Comparison of ENCODE assay signal across 27 cellular contexts in the genomic region with DNA sequence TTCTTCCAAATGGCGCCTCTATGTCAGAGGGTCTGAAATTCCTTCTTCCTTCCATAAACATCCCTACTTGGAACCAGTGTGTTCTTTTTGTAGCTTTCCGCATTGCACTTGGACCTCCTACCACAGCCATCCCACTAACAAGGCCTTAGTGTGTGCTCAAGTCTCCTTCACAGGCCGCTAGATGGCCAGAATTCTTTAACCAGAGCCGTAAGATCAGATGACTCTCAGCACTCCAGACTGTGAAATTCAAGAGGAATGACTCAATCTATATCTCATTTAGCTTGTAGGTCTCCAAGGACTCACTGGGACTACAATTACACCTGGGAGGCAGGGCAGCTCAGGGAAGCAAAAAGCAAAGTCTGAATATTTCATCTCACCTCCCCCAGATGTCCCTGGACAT.
DNase-seq lines count a peak whose midpoint lies in the region; ATAC-seq, FAIRE-seq and TF ChIP-seq lines count a peak whose summit lies in the region.
"Had no signal": no experiment of that assay in that cellular context is flagged by ENCODE, and none has a peak within 500 bp of the region (broad histone marks: within the 10 kb centered on the region; RNA-seq: fewer than 3 reads in every experiment).

No MANE protein-coding gene starts in this region.

- WGBS in smooth muscle cell (ENCODE audit: low lambda C conversion rate): 56% methylated on average over 4 of the region's 4 CpGs
- 88 to 94% methylated on average over 4 of the region's 4 CpGs for WGBS in pancreas, 2 donors

- no peaks in the 10 kb centered on the region for H3K79me2 ChIP-seq in PC-3 (ENCODE audit: low read length)
- H3K79me2 ChIP-seq in smooth muscle cell (ENCODE audit: low read depth): no peaks in the 10 kb centered on the region

- POLR2A ChIA-PET in MCF 10A (lab: Yijun Ruan, JAX) (no interaction called here), PC-3 (lab: Charles Lee; ENCODE audit: unreplicated experiment) (no interaction called here)

- BruUV-seq in MCF 10A (replicated peaks; lab: Mats Ljungman, UMichigan): no TSS peak
- BruUV-seq in PC-3 (replicated peaks; lab: Mats Ljungman, UMichigan): no TSS peak

- H3K27ac Mint-ChIP-seq in MCF 10A (ENCODE audit: low read depth, unreplicated experiment): no peak overlapping the region
- H3K27ac Mint-ChIP-seq: activated CD8-positive, alpha-beta T cell treated with anti-CD3 and anti-CD28 coated beads, Interleukin-2, amount 10 ng/mL, durations not matched to agents 7 days and 5 days; activated naive CD8-positive, alpha-beta T cell treated with anti-CD3 and anti-CD28 coated beads, Interleukin-2, amount 10 ng/mL, durations not matched to agents 7 days and 5 days; B cell; CD8-positive, alpha-beta memory T cell; naive B cell; stimulated activated naive B cell treated with anti-CD40 and anti-IgM and Interleukin-4, amounts not matched to agents 10 μg/mL and 1 μg/mL and 100 μg/mL, for 72 hours had no signal

- H3K27ac ChIP-seq in breast epithelium: no peak overlapping the region
- no peak overlapping the region for H3K27ac ChIP-seq in PC-3 (ENCODE audit: low read length)
- no peak overlapping the region for H3K27ac ChIP-seq in smooth muscle cell (ENCODE audit: low read depth)
- no peak overlapping the region for H3K27ac ChIP-seq in pancreas
- H3K27ac ChIP-seq: epithelial cell of prostate, heart left ventricle, KMS-11, suprapubic skin had no signal

- CTCF ChIA-PET in MCF 10A (lab: Yijun Ruan, JAX): interaction anchor here (0.7 kb wide), 1 partner anchor 10 kb away, joined by 3 read pairs; no protein-coding TSS in a partner anchor
- CTCF ChIA-PET in PC-3 (lab: Charles Lee): no interaction called here

- H4K20me1 ChIP-seq in PC-3 (ENCODE audit: low read length) (no peaks in the 10 kb centered on the region), smooth muscle cell (ENCODE audit: low read depth) (no peaks in the 10 kb centered on the region)

- H3F3A ChIP-seq in PC-3 (ENCODE audit: low read length, unreplicated experiment) (no peaks in the 10 kb centered on the region), smooth muscle cell (ENCODE audit: low read depth) (no peaks in the 10 kb centered on the region)

- H3K4me3 Mint-ChIP-seq in MCF 10A (ENCODE audit: unreplicated experiment): no peak overlapping the region
- H3K4me3 Mint-ChIP-seq: activated CD8-positive, alpha-beta T cell treated with anti-CD3 and anti-CD28 coated beads, Interleukin-2, amount 10 ng/mL, durations not matched to agents 7 days and 5 days; activated naive CD8-positive, alpha-beta T cell treated with anti-CD3 and anti-CD28 coated beads, Interleukin-2, amount 10 ng/mL, durations not matched to agents 7 days and 5 days; B cell; CD8-positive, alpha-beta memory T cell; naive B cell; stimulated activated naive B cell treated with anti-CD40 and anti-IgM and Interleukin-4, amounts not matched to agents 10 μg/mL and 1 μg/mL and 100 μg/mL, for 72 hours had no signal

- ATAC-seq in PC-3: peak; percentile 64
- no peak for ATAC-seq in HG03095 (IDR thresholded peaks at IDR 0.05; ENCODE audit: unreplicated experiment)
- ATAC-seq in pancreas: no peak
- ATAC-seq: activated CD8-positive, alpha-beta T cell treated with anti-CD3 and anti-CD28 coated beads, Interleukin-2, amount 10 ng/mL, durations not matched to agents 7 days and 5 days; heart left ventricle; left lobe of liver; stimulated activated naive B cell treated with anti-CD40 and anti-IgM and Interleukin-4, amounts not matched to agents 10 μg/mL and 1 μg/mL and 100 μg/mL, for 72 hours had no signal

- H3K9me3 ChIP-seq in breast epithelium (no peaks in the 10 kb centered on the region), PC-3 (ENCODE audit: low read length) (no peaks in the 10 kb centered on the region), smooth muscle cell (replicated peaks; ENCODE audit: low read depth) (no peaks in the 10 kb centered on the region), pancreas (no peaks in the 10 kb centered on the region)
- H3K9me3 ChIP-seq: heart left ventricle, suprapubic skin had no signal

- no peak overlapping the region for H2AFZ ChIP-seq in PC-3 (ENCODE audit: low read length)
- no peak overlapping the region for H2AFZ ChIP-seq in smooth muscle cell (ENCODE audit: low read depth)

- no peaks in the 10 kb centered on the region for H3K9me2 ChIP-seq in PC-3 (replicated peaks; ENCODE audit: low read length)

- no peak for TF ChIP-seq POLR2A in breast epithelium (IDR thresholded peaks at IDR 0.05)

- intact Hi-C loops in MCF 10A (cut with micrococcal nuclease): loop anchor here (5.0 kb wide), 1 partner anchor 224 kb away; no protein-coding TSS in a partner anchor
- intact Hi-C loops in breast epithelium (cut with DNase I; ENCODE audit: low total_unique reads): no loop called here
- intact Hi-C loops in PC-3 (cut with micrococcal nuclease): no loop called here
- intact Hi-C loops in pancreas (cut with DNase I): no loop called here

- H3K36me3 ChIP-seq in breast epithelium (no peaks in the 10 kb centered on the region), PC-3 (ENCODE audit: low read depth, low read length) (no peaks in the 10 kb centered on the region), smooth muscle cell (ENCODE audit: low read depth) (no peaks in the 10 kb centered on the region), pancreas (no peaks in the 10 kb centered on the region)
- H3K36me3 ChIP-seq: heart left ventricle, suprapubic skin had no signal

- H3K9ac ChIP-seq in PC-3 (ENCODE audit: low read length) (no peak overlapping the region), smooth muscle cell (ENCODE audit: low read depth) (no peak overlapping the region)
- H3K9ac ChIP-seq: KMS-11 had no signal

- no peak overlapping the region for H3K4me3 ChIP-seq in breast epithelium
- no peak overlapping the region for H3K4me3 ChIP-seq in PC-3 (ENCODE audit: low read length)
- H3K4me3 ChIP-seq in choroid plexus epithelial cell (ENCODE audit: low read depth, low read length): no peak overlapping the region
- no peak overlapping the region for H3K4me3 ChIP-seq in smooth muscle cell
- H3K4me3 ChIP-seq in pancreas: no peak overlapping the region
- H3K4me3 ChIP-seq: heart left ventricle, suprapubic skin had no signal

- no peaks in the 10 kb centered on the region for H3K36me3 Mint-ChIP-seq in MCF 10A (ENCODE audit: insufficient read depth, unreplicated experiment)
- H3K36me3 Mint-ChIP-seq: activated naive CD8-positive, alpha-beta T cell treated with anti-CD3 and anti-CD28 coated beads, Interleukin-2, amount 10 ng/mL, durations not matched to agents 7 days and 5 days had no signal

- DNase-seq in MCF 10A (ENCODE audit: unreplicated experiment): peak; percentile 13
- DNase-seq in breast epithelium (ENCODE audit: low spot score in 2 of 2): no peak
- DNase-seq in PC-3: peak; percentile 48
- DNase-seq in choroid plexus epithelial cell (ENCODE audit: low read depth): peak; percentile 1
- DNase-seq in smooth muscle cell (lab: John Stamatoyannopoulos, UW; ENCODE audit: unreplicated experiment): no peak
- DNase-seq in ecto neural progenitor cell (ENCODE audit: low spot score): no peak
- no peak for DNase-seq in pancreas
- DNase-seq: activated CD4-positive, CD25-positive, alpha-beta regulatory T cell; activated CD8-positive, alpha-beta T cell treated with anti-CD3 and anti-CD28 coated beads, Interleukin-2, amount 10 ng/mL, durations not matched to agents 7 days and 5 days; activated effector memory CD4-positive, alpha-beta T cell treated with anti-CD3 and anti-CD28 coated beads, Interleukin-2, amount 50 U/mL, for 16 hours; activated naive CD8-positive, alpha-beta T cell treated with anti-CD3 and anti-CD28 coated beads, Interleukin-2, amount 10 ng/mL, durations not matched to agents 7 days and 5 days; activated T-cell treated with anti-CD3 and anti-CD28 coated beads for 4 hours; CD8-positive, alpha-beta memory T cell; heart left ventricle; MV-4-11; naive B cell; NCI-H1694; NCI-H748 treated with DMSO at 0.1 percent for 48 hours; Right ventricle myocardium superior; stimulated activated CD4-positive, alpha-beta T cell treated with anti-CD3 and anti-CD28 coated beads, Interleukin-4, amount 100 ng/mL, for 24 hours; stimulated activated naive B cell treated with anti-CD40 and anti-IgM and Interleukin-4, amounts not matched to agents 10 μg/mL and 1 μg/mL and 100 μg/mL, for 72 hours had no signal

- peaks cover 7% of the 10 kb centered on the region for H3K9me3 Mint-ChIP-seq in MCF 10A (ENCODE audit: unreplicated experiment)
- H3K9me3 Mint-ChIP-seq: activated naive CD8-positive, alpha-beta T cell treated with anti-CD3 and anti-CD28 coated beads, Interleukin-2, amount 10 ng/mL, durations not matched to agents 7 days and 5 days had no signal

- H3K27me3 ChIP-seq in breast epithelium: no peaks in the 10 kb centered on the region
- peaks cover 62% of the 10 kb centered on the region for H3K27me3 ChIP-seq in PC-3 (ENCODE audit: low read length)
- no peaks in the 10 kb centered on the region for H3K27me3 ChIP-seq in smooth muscle cell (ENCODE audit: low read depth)
- H3K27me3 ChIP-seq in pancreas: peaks cover 0 to 2% (median 0%) of the 10 kb centered on the region in 4 donors
- H3K27me3 ChIP-seq: suprapubic skin had no signal

- no peaks in the 10 kb centered on the region for H3K4me1 ChIP-seq in breast epithelium
- no peaks in the 10 kb centered on the region for H3K4me1 ChIP-seq in PC-3 (ENCODE audit: insufficient read depth, low read length)
- H3K4me1 ChIP-seq in smooth muscle cell (ENCODE audit: low read depth): no peaks in the 10 kb centered on the region
- H3K4me1 ChIP-seq in pancreas: no peaks in the 10 kb centered on the region
- H3K4me1 ChIP-seq: suprapubic skin had no signal

- H3K4me2 ChIP-seq in PC-3 (ENCODE audit: low read length): no peak overlapping the region
- H3K4me2 ChIP-seq in smooth muscle cell: no peak overlapping the region
- H3K4me2 ChIP-seq: KMS-11 had no signal

- peaks cover 33% of the 10 kb centered on the region for H3K27me3 Mint-ChIP-seq in MCF 10A (ENCODE audit: insufficient read depth, unreplicated experiment)

- no peak for TF ChIP-seq CTCF in MCF 10A (IDR thresholded peaks at IDR 0.05; ENCODE audit: unreplicated experiment)
- no peak for TF ChIP-seq CTCF in breast epithelium (IDR thresholded peaks at IDR 0.05)
- TF ChIP-seq CTCF in PC-3 (conservative IDR thresholded peaks at IDR 0.05; ENCODE audit: low read depth, low read length): peak; percentile 31; the same call in 1 of the 2 replicates
- TF ChIP-seq CTCF in choroid plexus epithelial cell (conservative IDR thresholded peaks at IDR 0.05; ENCODE audit: low read depth, low read length): no peak
- TF ChIP-seq CTCF in smooth muscle cell (IDR thresholded peaks at IDR 0.05; ENCODE audit: borderline replicate concordance, insufficient read depth, poor library complexity, severe bottlenecking): peak; percentile 12
- TF ChIP-seq CTCF in pancreas (IDR thresholded peaks at IDR 0.05): no peak

- no peaks in the 10 kb centered on the region for H3K4me1 Mint-ChIP-seq in MCF 10A (ENCODE audit: insufficient read depth, unreplicated experiment)
- H3K4me1 Mint-ChIP-seq: activated naive CD8-positive, alpha-beta T cell treated with anti-CD3 and anti-CD28 coated beads, Interleukin-2, amount 10 ng/mL, durations not matched to agents 7 days and 5 days; B cell; CD8-positive, alpha-beta memory T cell; naive B cell; stimulated activated naive B cell treated with anti-CD40 and anti-IgM and Interleukin-4, amounts not matched to agents 10 μg/mL and 1 μg/mL and 100 μg/mL, for 72 hours had no signal

- no peak for FAIRE-seq in pancreas (lab: Jason Lieb, UNC)

Comparison
In these comparisons a context has a peak if more than half of its experiments do, and no peak if none do; other contexts are left out.
1. DNase-seq: peak in MCF 10A (single experiment), PC-3 (single experiment) and choroid plexus epithelial cell (single experiment); none in breast epithelium (0 of 2), smooth muscle cell (single experiment), ecto neural progenitor cell (single experiment) and pancreas (0 of 6).
2. CTCF ChIP-seq: peak in PC-3 (single experiment) and smooth muscle cell (single experiment); none in MCF 10A (single experiment), breast epithelium (0 of 3), choroid plexus epithelial cell (single experiment) and pancreas (0 of 4).